Comparison of ENCODE assay signal across 11 cellular contexts in the genomic region with DNA sequence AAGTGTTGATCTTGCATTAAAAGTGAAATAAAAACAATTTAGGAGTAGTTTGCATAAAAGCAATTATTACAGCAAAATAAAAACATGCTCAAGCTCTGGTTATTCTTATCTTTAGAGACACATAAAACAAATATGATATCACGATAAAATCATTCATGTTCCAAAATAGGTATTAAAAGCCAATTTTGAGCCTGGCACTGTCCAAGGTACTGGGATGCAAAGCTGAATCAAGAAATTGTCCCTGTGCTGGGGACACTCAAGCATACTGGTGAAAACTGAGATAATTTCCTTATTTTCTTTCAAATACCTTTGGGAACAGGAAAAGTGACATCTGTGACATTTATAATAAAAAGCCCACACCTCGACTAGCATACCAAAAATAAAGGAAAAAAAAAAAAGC. TPM values are rescaled to one million over a fixed set of nuclear protein-coding genes. Genes with fewer than 3 reads are reported as not detected.
DNase-seq lines count a peak whose midpoint lies in the region; ATAC-seq, FAIRE-seq and TF ChIP-seq lines count a peak whose summit lies in the region.
"Had no signal": no experiment of that assay in that cellular context is flagged by ENCODE, and none has a peak within 500 bp of the region (broad histone marks: within the 10 kb centered on the region; RNA-seq: fewer than 3 reads in every experiment).

No MANE protein-coding gene starts in this region.

- TF ChIP-seq RAD21 in Ishikawa (IDR thresholded peaks at IDR 0.05; ENCODE audit: low read depth) = no peak
- TF ChIP-seq RAD21 in liver (IDR thresholded peaks at IDR 0.05) = no peak

- no peak for TF ChIP-seq CTCF in liver (IDR thresholded peaks at IDR 0.05; ENCODE audit: low read depth, low read length, missing input control)
- no peak for TF ChIP-seq CTCF in body of pancreas (IDR thresholded peaks at IDR 0.05)

- TF ChIP-seq POLR2A in body of pancreas (IDR thresholded peaks at IDR 0.05) = no peak

- no peak for TF ChIP-seq EP300 in Ishikawa (IDR thresholded peaks at IDR 0.05; ENCODE audit: borderline replicate concordance)

- H3K27ac ChIP-seq in liver (ENCODE audit: low read depth in 1 of 2, low read length in 2 of 2) (no peak overlapping the region), body of pancreas (no peak overlapping the region)

- H3K27me3 ChIP-seq in liver (ENCODE audit: control insufficient read depth in 4 of 4, insufficient read depth in 4 of 4, low read length in 3 of 4) (peaks cover 0 to 20% (median 9%) of the 10 kb centered on the region in 4 donors), body of pancreas (peaks cover 0 to 22% of the 10 kb centered on the region in 2 donors)

- DNase-seq in NCI-H1092 treated with DMSO at 0.1 percent for 48 hours (lab: John Stamatoyannopoulos, UW) = peak; percentile 18
- DNase-seq in NCI-H1092 (lab: John Stamatoyannopoulos, UW) = no peak
- peak; percentile 48 for DNase-seq in astrocyte of the hippocampus (ENCODE audit: low read depth, low spot score)
- DNase-seq in COR-L47 (lab: John Stamatoyannopoulos, UW) = no peak
- no peak for DNase-seq in body of pancreas
- no peak for DNase-seq in HTR-8/SVneo (ENCODE audit: insufficient read length, low spot score)
- DNase-seq: activated naive CD8-positive, alpha-beta T cell treated with anti-CD3 and anti-CD28 coated beads, Interleukin-2, amount 10 ng/mL, durations not matched to agents 7 days and 5 days had no signal

- WGBS in liver = 9% methylated on average over 2 of the region's 2 CpGs
- WGBS in body of pancreas, 2 donors = 5 to 6% methylated on average over 2 of the region's 2 CpGs

- peaks cover 10 to 21% (median 13%) of the 10 kb centered on the region in 4 donors for H3K4me1 ChIP-seq in liver (ENCODE audit: control insufficient read depth in 4 of 4, insufficient read depth in 4 of 4, low read length in 3 of 4)
- peaks cover 27% of the 10 kb centered on the region for H3K4me1 ChIP-seq in body of pancreas

- H3K4me3 ChIP-seq in liver (ENCODE audit: low read depth in 1 of 3, low read length in 3 of 3) (no peak overlapping the region), body of pancreas (no peak overlapping the region)

- FAIRE-seq in HTR-8/SVneo (lab: Jason Lieb, UNC) = no peak

- intact Hi-C loops in body of pancreas (cut with DNase I) = no loop called here

- no peak overlapping the region for H3K9ac ChIP-seq in liver (ENCODE audit: low read depth in 1 of 2, low read length in 2 of 2)

- no peak for ATAC-seq in body of pancreas

- H3K9me3 ChIP-seq in liver (ENCODE audit: control insufficient read depth in 4 of 4, low read length in 3 of 4) (no peaks in the 10 kb centered on the region), body of pancreas (no peaks in the 10 kb centered on the region)

- no peaks in the 10 kb centered on the region for H3K36me3 ChIP-seq in liver (ENCODE audit: control insufficient read depth in 4 of 4, insufficient read depth in 3 of 4, low read depth in 1 of 4, low read length in 3 of 4)
- H3K36me3 ChIP-seq in body of pancreas (replicated peaks in 1 of 2; ENCODE audit: insufficient read depth in 1 of 2, low read depth in 2 of 2) = no peaks in the 10 kb centered on the region

TF ChIP-seq in Ishikawa, 13 proteins besides CTCF, POLR2A, EP300 and RAD21:
- no peak for TF ChIP-seq TCF12 (IDR thresholded peaks at IDR 0.05; ENCODE audit: low read depth)
- no peak for TF ChIP-seq NFIC (IDR thresholded peaks at IDR 0.05)
- no peak for TF ChIP-seq TAF1 (IDR thresholded peaks at IDR 0.05; ENCODE audit: low read depth)
- TF ChIP-seq ZBTB7A (IDR thresholded peaks at IDR 0.05; ENCODE audit: low read depth) = no peak
- TF ChIP-seq EGR1 (IDR thresholded peaks at IDR 0.05) = no peak
- TF ChIP-seq CREB1 (IDR thresholded peaks at IDR 0.05; ENCODE audit: low read depth) = no peak
- TF ChIP-seq REST (IDR thresholded peaks at IDR 0.05; ENCODE audit: low read depth) = peak; percentile 92
TF ChIP-seq in Ishikawa: peak in this region for 1.

TF ChIP-seq in liver, 16 proteins besides CTCF, POLR2A, EP300 and RAD21:
- peak; percentile 98 for TF ChIP-seq REST (IDR thresholded peaks at IDR 0.05)
- TF ChIP-seq, protein P1, sequence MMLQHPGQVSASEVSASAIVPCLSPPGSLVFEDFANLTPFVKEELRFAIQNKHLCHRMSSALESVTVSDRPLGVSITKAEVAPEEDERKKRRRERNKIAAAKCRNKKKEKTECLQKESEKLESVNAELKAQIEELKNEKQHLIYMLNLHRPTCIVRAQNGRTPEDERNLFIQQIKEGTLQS (IDR thresholded peaks at IDR 0.05) = no peak

RNA-seq across cellular contexts. Expression of gene C6orf58, which starts 56.9 kb away (rescaled TPM):
- total RNA-seq in liver = under 1 TPM; 0.08 to 0.09 TPM
- polyA plus RNA-seq in liver = not detected
- total RNA-seq in body of pancreas = not detected
- total RNA-seq: activated naive CD8-positive, alpha-beta T cell treated with anti-CD3 and anti-CD28 coated beads, Interleukin-2, amount 10 ng/mL, durations not matched to agents 7 days and 5 days; kidney epithelial cell; posterior vena cava had no signal

Comparison
In these comparisons a context has a peak if more than half of its experiments do, and no peak if none do; other contexts are left out.
1. DNase-seq: peak in NCI-H1092 treated with DMSO at 0.1 percent for 48 hours (single experiment) and astrocyte of the hippocampus (single experiment); none in NCI-H1092 (single experiment), COR-L47 (single experiment), body of pancreas (0 of 4) and HTR-8/SVneo (single experiment).